1 cellular context compared by ENCODE assay signal in the genomic region with DNA sequence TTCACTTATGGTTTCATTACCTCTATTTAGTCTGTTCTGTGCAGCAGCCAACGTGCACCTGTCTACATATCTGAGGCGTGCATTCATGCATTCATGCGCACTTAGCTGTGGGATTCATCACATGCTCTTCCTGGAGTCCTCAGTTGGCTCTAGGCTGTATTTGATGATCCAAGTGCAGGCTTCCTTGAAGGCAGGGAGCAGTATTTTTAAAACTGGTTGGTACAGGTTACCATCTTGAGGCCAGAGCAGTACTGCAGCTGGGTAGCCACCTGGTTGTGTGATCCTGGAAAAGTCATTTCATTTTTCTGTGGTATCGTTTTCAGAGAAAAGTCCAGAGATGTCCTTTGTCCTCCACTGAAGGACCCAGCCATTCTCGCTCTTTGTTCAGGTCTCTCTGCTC.
TF ChIP-seq lines count a peak whose summit lies in the region.

No MANE protein-coding gene starts in this region.

TF ChIP-seq in H1, 55 proteins besides CTCF, POLR2A, EP300 and RAD21:
- TF ChIP-seq JUN (IDR thresholded peaks at IDR 0.05; ENCODE audit: low read depth, low read length), result no peak
- TF ChIP-seq HDAC6 (IDR thresholded peaks at IDR 0.05; ENCODE audit: low read depth, low read length), result no peak
- TF ChIP-seq, protein P1, sequence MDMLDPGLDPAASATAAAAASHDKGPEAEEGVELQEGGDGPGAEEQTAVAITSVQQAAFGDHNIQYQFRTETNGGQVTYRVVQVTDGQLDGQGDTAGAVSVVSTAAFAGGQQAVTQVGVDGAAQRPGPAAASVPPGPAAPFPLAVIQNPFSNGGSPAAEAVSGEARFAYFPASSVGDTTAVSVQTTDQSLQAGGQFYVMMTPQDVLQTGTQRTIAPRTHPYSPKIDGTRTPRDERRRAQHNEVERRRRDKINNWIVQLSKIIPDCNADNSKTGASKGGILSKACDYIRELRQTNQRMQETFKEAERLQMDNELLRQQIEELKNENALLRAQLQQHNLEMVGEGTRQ (IDR thresholded peaks at IDR 0.05; ENCODE audit: low read length), result no peak
- TF ChIP-seq CHD7 (IDR thresholded peaks at IDR 0.05; ENCODE audit: insufficient replicate concordance, low read length), result no peak
- no peak for TF ChIP-seq CHD1 (IDR thresholded peaks at IDR 0.05; ENCODE audit: low read depth, low read length)
- TF ChIP-seq KDM1A (IDR thresholded peaks at IDR 0.05; ENCODE audit: borderline replicate concordance, low read length), result no peak
- no peak for TF ChIP-seq CHD2 (IDR thresholded peaks at IDR 0.05; ENCODE audit: low read length)
- TF ChIP-seq EGR1 (IDR thresholded peaks at IDR 0.05; ENCODE audit: borderline replicate concordance, low read depth, low read length), result no peak
- TF ChIP-seq NANOG (IDR thresholded peaks at IDR 0.05; ENCODE audit: insufficient read depth, low read depth, low read length, poor library complexity, severe bottlenecking), result no peak
- TF ChIP-seq SUZ12 (IDR thresholded peaks at IDR 0.05; ENCODE audit: low read length), result no peak
TF ChIP-seq in H1: peak in this region for 0.
